Comparison of ENCODE assay signal across 8 cellular contexts in genomic region chr19:40605201-40605971, GRCh38. TPM values are rescaled to one million over a fixed set of nuclear protein-coding genes. Genes with fewer than 3 reads are reported as not detected.
DNase-seq lines count a peak whose midpoint lies in the region; ATAC-seq, FAIRE-seq and TF ChIP-seq lines count a peak whose summit lies in the region.

No MANE protein-coding gene starts in this region.

- peaks cover 48% of the 10 kb centered on the region for H3K4me1 ChIP-seq in A673 (ENCODE audit: insufficient read depth, low read length, poor library complexity, severe bottlenecking)
- H3K4me1 ChIP-seq in GM12878 (ENCODE audit: control insufficient read depth, insufficient read depth, low read length) = peaks cover 27% of the 10 kb centered on the region
- peaks cover 13% of the 10 kb centered on the region for H3K4me1 ChIP-seq in iPS-20b (ENCODE audit: insufficient read depth, low read length)

- SMC1A ChIA-PET in GM12878 (lab: Charles Lee; ENCODE audit: uncharacterized antibody, unreplicated experiment) = interaction anchor here (1.3 to 5.3 kb wide), 4 partner anchors 13 to 141 kb away, joined by 3 to 35 read pairs (median 4); no protein-coding TSS in a partner anchor

- TF ChIP-seq CTCF in A673 (conservative IDR thresholded peaks at IDR 0.05; ENCODE audit: low read depth, low read length) (peak; percentile 42; the same call in 1 of the 2 replicates), GM12878 (IDR thresholded peaks at IDR 0.05 in 2 of 3, conservative IDR thresholded peaks at IDR 0.05 in 1 of 3; ENCODE audit: control insufficient read depth in 2 of 3, extremely low read depth in 1 of 3, insufficient read depth in 1 of 3, low read depth in 3 of 3, low read length in 3 of 3) (peak; percentile 15 to 58 (median 20); a peak in 4 of 6 replicates)

- H3K9me3 ChIP-seq in A673 (ENCODE audit: low read depth, low read length, poor library complexity, severe bottlenecking) = no peaks in the 10 kb centered on the region
- H3K9me3 ChIP-seq in GM12878 (replicated peaks; ENCODE audit: control insufficient read depth, insufficient read depth, low read length) = no peaks in the 10 kb centered on the region
- no peaks in the 10 kb centered on the region for H3K9me3 ChIP-seq in iPS-20b (ENCODE audit: insufficient read depth, low read depth, low read length)

- peak overlapping the region; percentile 84 for H2AFZ ChIP-seq in GM12878 (ENCODE audit: control insufficient read depth, low read depth, low read length)

- no peak for TF ChIP-seq EP300 in GM12878 (IDR thresholded peaks at IDR 0.05; ENCODE audit: borderline replicate concordance in 1 of 2, control insufficient read depth in 1 of 2, low read depth in 2 of 2, low read length in 2 of 2)

- in situ Hi-C loops in GM12878 (cut with MboI) = loop anchor here (10.0 kb wide), 1 partner anchor 301 kb away; no protein-coding TSS in a partner anchor

- ATAC-seq in GM18907 (IDR thresholded peaks at IDR 0.05; ENCODE audit: unreplicated experiment) (peak; percentile 29), GM12878 (peak; percentile 63)

- POLR2A ChIA-PET in A673 (lab: Charles Lee; ENCODE audit: low non-redundant PET) (interaction anchor here (0.7 kb wide), 2 partner anchors 82 to 1958 kb away, joined by 3 read pairs; partner anchors contain the start of gene ACTN4), GM12878 (lab: Charles Lee) (interaction anchor here (0.5 to 3.8 kb wide), 8 partner anchors 9 to 257 kb away, joined by 3 to 24 read pairs (median 4); partner anchors contain the start of genes ACTMAP, C19orf47 and PLD3)

- CTCF ChIA-PET in A673 (lab: Charles Lee) = interaction anchor here (0.6 to 0.9 kb wide), 3 partner anchors 10 to 82 kb away, joined by 3 read pairs; no protein-coding TSS in a partner anchor
- CTCF ChIA-PET in GM12878 (lab: Yijun Ruan, JAX) = interaction anchor here (0.6 to 6.0 kb wide), 10 partner anchors 8 to 181 kb away, joined by 3 to 106 read pairs (median 3); no protein-coding TSS in a partner anchor

- TF ChIP-seq POLR2A in GM12878 (IDR thresholded peaks at IDR 0.05; ENCODE audit: low read depth, low read length) = peak; percentile 52; the same call in 1 of the 2 replicates

- RAD21 ChIA-PET in GM12878 (lab: Charles Lee; ENCODE audit: unreplicated experiment) = interaction anchor here (0.5 to 4.2 kb wide), 6 partner anchors 14 to 64 kb away, joined by 3 to 49 read pairs (median 3); no protein-coding TSS in a partner anchor

- no peaks in the 10 kb centered on the region for H3K79me2 ChIP-seq in GM12878 (ENCODE audit: control insufficient read depth, insufficient read depth, low read length)

- 2% methylated on average over 71 of the region's 73 CpGs for WGBS in GM12878 (ENCODE audit: insufficient coverage, insufficient replicate concordance, low lambda C conversion rate, missing lambda C conversion rate)

- peak; percentile 34; the same call in 1 of the 2 replicates for TF ChIP-seq RAD21 in GM12878 (IDR thresholded peaks at IDR 0.05; ENCODE audit: insufficient read depth, low read depth, low read length)

- H3K27ac ChIP-seq in A673 (ENCODE audit: low read depth, low read length, poor library complexity, severe bottlenecking) (peak overlapping the region; percentile 72), GM12878 (ENCODE audit: control insufficient read depth, insufficient read depth) (no peak overlapping the region), iPS-20b (ENCODE audit: low read length) (no peak overlapping the region)

- peak overlapping the region; percentile 94 for H3K4me2 ChIP-seq in GM12878 (ENCODE audit: control insufficient read depth, insufficient read depth)

- FAIRE-seq in GM12878 (lab: Jason Lieb, UNC) = no peak

- H3K9ac ChIP-seq in GM12878 (ENCODE audit: control insufficient read depth, insufficient read depth, low read length) = no peak overlapping the region
- H3K9ac ChIP-seq in iPS-20b (ENCODE audit: low read depth, low read length) = no peak overlapping the region

- intact Hi-C loops in A673 (cut with micrococcal nuclease; ENCODE audit: unreplicated experiment) (loop anchor here (1.0 kb wide), 1 partner anchor 29 kb away; no protein-coding TSS in a partner anchor), GM12878 (cut with micrococcal nuclease; ENCODE audit: unreplicated experiment) (no loop called here)

- H3K27me3 ChIP-seq in A673 (replicated peaks; ENCODE audit: insufficient read depth, low read depth, low read length, poor library complexity) (no peaks in the 10 kb centered on the region), GM12878 (replicated peaks in 1 of 2; ENCODE audit: control insufficient read depth in 2 of 2, insufficient read depth in 2 of 2, low read length in 1 of 2) (peaks cover 3 to 5% of the 10 kb centered on the region in 2 experiments), iPS-20b (ENCODE audit: insufficient read depth, low read length) (peaks cover 92% of the 10 kb centered on the region)

- BruUV-seq in A673 (replicated peaks; lab: Mats Ljungman, UMichigan) = no TSS peak
- BruUV-seq in GM12878 (replicated peaks; lab: Mats Ljungman, UMichigan) = no TSS peak

- no peaks in the 10 kb centered on the region for H4K20me1 ChIP-seq in GM12878 (ENCODE audit: control insufficient read depth, insufficient read depth)

- H3K36me3 ChIP-seq in A673 (ENCODE audit: insufficient read depth, low read length, poor library complexity, severe bottlenecking) = no peaks in the 10 kb centered on the region
- H3K36me3 ChIP-seq in GM12878 (ENCODE audit: control insufficient read depth in 2 of 2, insufficient read depth in 2 of 2, low read length in 1 of 2) = no peaks in the 10 kb centered on the region
- H3K36me3 ChIP-seq in iPS-20b (ENCODE audit: insufficient read depth, low read depth, low read length) = no peaks in the 10 kb centered on the region

- DNase-seq in A673 (ENCODE audit: low spot score) (peak; percentile 86), MV-4-11 (lab: John Stamatoyannopoulos, UW) (peak; percentile 80), T-helper 9 cell (peak; percentile 74), GM12878 (ENCODE audit: low read depth, low spot score) (peak; percentile 48), middle frontal gyrus (ENCODE audit: extremely low spot score, low spot score) (no peak)
- DNase-seq in stimulated activated CD4-positive, alpha-beta T cell treated with anti-CD3 and anti-CD28 coated beads, Interleukin-12 subunit alpha, Interleukin-12 subunit beta, amount 100 ng/mL, for 24 hours (ENCODE audit: low read depth in 2 of 2) = peak; percentile 50 to 70

- H3K4me3 ChIP-seq in A673 (ENCODE audit: low read depth, low read length, poor library complexity, severe bottlenecking) = peak overlapping the region; percentile 40
- peak overlapping the region; percentile 71 for H3K4me3 ChIP-seq in GM12878
- H3K4me3 ChIP-seq in iPS-20b (ENCODE audit: low read length) = peak overlapping the region; percentile 62

TF ChIP-seq in GM12878, 131 proteins besides CTCF, POLR2A, EP300 and RAD21 (continues in another document):
- TF ChIP-seq NFXL1 (IDR thresholded peaks at IDR 0.05; ENCODE audit: borderline replicate concordance) = 0 out of 2 replicates have a peak, but pooled peaks have one; percentile 41
- TF ChIP-seq RUNX3 (IDR thresholded peaks at IDR 0.05; ENCODE audit: low read length) = no peak

RNA-seq across cellular contexts. Expression of gene LTBP4, which starts 4.2 kb away (rescaled TPM):
- total RNA-seq in A673 (2021) = 139 and 178 TPM in 2 replicates
- 26.9 and 32.3 TPM in 2 replicates for total RNA-seq in GM12878 (2013; cell fraction: nucleolus; rRNA removed)
- total RNA-seq in GM12878 (2014; rRNA removed) = 6.6 and 8.5 TPM in 2 replicates
- total RNA-seq in GM12878 (2014; rRNA removed; fragmentation: Illumina TruSeq; extraction: Trizol) = 3.1 and 3.7 TPM in 2 replicates
- total RNA-seq in GM12878 (2021) = 34.6 and 35.9 TPM in 2 replicates
- 29.6 TPM for polyA plus RNA-seq in GM12878 (2011; ENCODE audit: low read depth)
- 1.5 and 2.7 TPM in 2 replicates for polyA plus RNA-seq in GM12878 (2011; rRNA removed)
- polyA plus RNA-seq in GM12878 (2011; cell fraction: cytosol; rRNA removed) = 4.9 and 5.7 TPM in 2 replicates
- polyA plus RNA-seq in GM12878 (2011; cell fraction: nucleus; rRNA removed) = 24.7 and 25.2 TPM in 2 replicates
- polyA plus RNA-seq in GM12878 (2012) = 38.1 and 69.0 TPM in 2 replicates
- polyA plus RNA-seq in GM12878 (2014; fragmentation: Illumina TruSeq; extraction: Trizol) = 2.6 and 5.9 TPM in 2 replicates
- under 1 TPM in 1 of 2 experiments, not detected in 1; 0.09 TPM for polyA plus RNA-seq in GM12878 (2014; fragmentation: Nextera tagmentation; extraction: Ambion mirVana)
- 21.8 and 23.5 TPM in 2 replicates for polyA plus RNA-seq in GM12878 (2014; rRNA removed)
- 1 to 10 TPM; 8.8 to 9.5 TPM for polyA plus RNA-seq in GM12878 (2016; fragmentation: Nextera tagmentation; extraction: Ambion mirVana)
- 1.5 and 7.1 TPM in 2 replicates for polyA minus RNA-seq in GM12878 (2011; rRNA and poly(A)+ RNA removed)
- polyA minus RNA-seq in GM12878 (2011; cell fraction: cytosol; rRNA and poly(A)+ RNA removed) = 14.1 and 19.4 TPM in 2 replicates
- 3.0 and 6.6 TPM in 2 replicates for polyA minus RNA-seq in GM12878 (2011; cell fraction: nucleus; rRNA and poly(A)+ RNA removed)

RNA-seq across cellular contexts. Expression of gene SHKBP1, which starts 28.7 kb away (rescaled TPM):
- total RNA-seq in A673 (2021) = 85.5 and 110 TPM in 2 replicates
- total RNA-seq in GM12878 (2013; cell fraction: nucleolus; rRNA removed) = 26.1 and 35.1 TPM in 2 replicates
- total RNA-seq in GM12878 (2014; rRNA removed) = 60.8 and 79.0 TPM in 2 replicates
- 22.9 and 26.0 TPM in 2 replicates for total RNA-seq in GM12878 (2014; rRNA removed; fragmentation: Illumina TruSeq; extraction: Trizol)
- total RNA-seq in GM12878 (2021) = 111 and 115 TPM in 2 replicates
- polyA plus RNA-seq in GM12878 (2011; ENCODE audit: low read depth) = 43.8 TPM
- polyA plus RNA-seq in GM12878 (2011; rRNA removed) = 17.5 and 38.8 TPM in 2 replicates
- polyA plus RNA-seq in GM12878 (2011; cell fraction: cytosol; rRNA removed) = 59.2 and 80.0 TPM in 2 replicates
- 155 and 167 TPM in 2 replicates for polyA plus RNA-seq in GM12878 (2011; cell fraction: nucleus; rRNA removed)
- polyA plus RNA-seq in GM12878 (2012) = 84.1 and 89.2 TPM in 2 replicates
- polyA plus RNA-seq in GM12878 (2014; fragmentation: Illumina TruSeq; extraction: Trizol) = 30.6 and 55.0 TPM in 2 replicates
- polyA plus RNA-seq in GM12878 (2014; fragmentation: Nextera tagmentation; extraction: Ambion mirVana) = 10 to 100 TPM in 1 of 2 experiments, 1 to 10 TPM in 1; 2.3 to 15.1 TPM
- polyA plus RNA-seq in GM12878 (2014; rRNA removed) = 96.3 and 111 TPM in 2 replicates
- polyA plus RNA-seq in GM12878 (2016; fragmentation: Nextera tagmentation; extraction: Ambion mirVana) = 100 to 1,000 TPM; 112 to 123 TPM
- 47.3 and 87.5 TPM in 2 replicates for polyA minus RNA-seq in GM12878 (2011; rRNA and poly(A)+ RNA removed)
- 89.1 and 95.6 TPM in 2 replicates for polyA minus RNA-seq in GM12878 (2011; cell fraction: cytosol; rRNA and poly(A)+ RNA removed)
- polyA minus RNA-seq in GM12878 (2011; cell fraction: nucleus; rRNA and poly(A)+ RNA removed) = 33.5 and 51.2 TPM in 2 replicates
